Comparison of ENCODE assay signal across 15 cellular contexts in the genomic region with DNA sequence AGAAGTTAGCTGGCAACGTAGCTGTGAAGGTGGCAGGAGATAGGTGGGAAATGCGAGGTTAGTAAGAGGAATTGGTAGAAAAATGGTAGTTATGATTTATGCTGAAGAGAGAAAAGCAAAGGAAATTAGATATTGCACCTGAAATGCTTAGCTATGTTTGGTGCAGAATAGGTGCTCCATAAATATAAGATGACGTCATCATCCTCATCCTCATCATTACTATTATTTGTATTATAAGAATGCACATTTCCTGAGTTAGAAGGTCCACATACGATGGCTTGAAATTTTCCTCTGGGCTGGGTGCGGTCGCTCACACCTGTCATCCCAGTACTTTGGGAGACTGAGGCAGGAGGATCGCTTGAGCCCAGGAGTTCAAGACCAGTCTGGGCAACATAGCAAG. TPM values are rescaled to one million over a fixed set of nuclear protein-coding genes. Genes with fewer than 3 reads are reported as not detected.
A peak's percentile ranks its signal among the peaks of the same experiment; 100 is the strongest.
DNase-seq lines count a peak whose midpoint lies in the region; ATAC-seq, FAIRE-seq and TF ChIP-seq lines count a peak whose summit lies in the region.
"Had no signal": no experiment of that assay in that cellular context is flagged by ENCODE, and none has a peak within 500 bp of the region (broad histone marks: within the 10 kb centered on the region; RNA-seq: fewer than 3 reads in every experiment).

No MANE protein-coding gene starts in this region.

- no peaks in the 10 kb centered on the region for H3K4me1 Mint-ChIP-seq in chondrocyte (ENCODE audit: low read depth)

- TF ChIP-seq RAD21 in A549 (conservative IDR thresholded peaks at IDR 0.05 in 1 of 2, IDR thresholded peaks at IDR 0.05 in 1 of 2): no peak

- H3K4me1 ChIP-seq in A549 (no peaks in the 10 kb centered on the region), RWPE2 (ENCODE audit: insufficient read depth, poor library complexity, severe bottlenecking) (no peaks in the 10 kb centered on the region), spleen (peaks cover 0 to 15% (median 7%) of the 10 kb centered on the region in 6 donors)

- CTCF ChIA-PET in A549 (lab: Yijun Ruan, JAX): interaction anchor here (0.6 to 25.7 kb wide), 79 partner anchors 12 to 821 kb away, joined by 3 to 872 read pairs (median 7); a partner anchor contains a TSS

- H3K9me3 ChIP-seq in A549 (no peaks in the 10 kb centered on the region), RWPE2 (ENCODE audit: severe bottlenecking) (no peaks in the 10 kb centered on the region), spleen (no peaks in the 10 kb centered on the region)

- POLR2A ChIA-PET in A549 (lab: Yijun Ruan, JAX): interaction anchor here (0.7 to 1.1 kb wide), 2 partner anchors 99 to 137 kb away, joined by 3 read pairs; no protein-coding TSS in a partner anchor

- H3K27ac ChIP-seq in A549 (no peak overlapping the region), RWPE2 (ENCODE audit: poor library complexity, severe bottlenecking) (no peak overlapping the region), spleen (no peak overlapping the region)
- H3K27ac ChIP-seq: GM23248 had no signal

- TF ChIP-seq CTCF in A549 (IDR thresholded peaks at IDR 0.05) (no peak), RWPE2 (IDR thresholded peaks at IDR 0.05; ENCODE audit: poor library complexity, severe bottlenecking) (no peak), chondrocyte (IDR thresholded peaks at IDR 0.05) (no peak), spleen (IDR thresholded peaks at IDR 0.05 in 8 of 11, conservative IDR thresholded peaks at IDR 0.05 in 3 of 11) (no peak)

- peaks cover 47% of the 10 kb centered on the region for H3K27me3 Mint-ChIP-seq in chondrocyte (ENCODE audit: low read depth)

- H3K4me2 ChIP-seq in A549: no peak overlapping the region

- no peaks in the 10 kb centered on the region for H3K36me3 Mint-ChIP-seq in chondrocyte (ENCODE audit: low read depth)
- H3K36me3 Mint-ChIP-seq: CD4-positive, alpha-beta memory T cell had no signal

- H3K27ac Mint-ChIP-seq in chondrocyte (ENCODE audit: unreplicated experiment): no peak overlapping the region
- H3K27ac Mint-ChIP-seq: CD4-positive, alpha-beta memory T cell had no signal

- FAIRE-seq in A549 (lab: Jason Lieb, UNC): no peak

- no peak overlapping the region for H3K4me3 Mint-ChIP-seq in chondrocyte (ENCODE audit: unreplicated experiment)
- H3K4me3 Mint-ChIP-seq: CD4-positive, alpha-beta memory T cell had no signal

- no peaks in the 10 kb centered on the region for H3K9me3 Mint-ChIP-seq in chondrocyte (ENCODE audit: low read depth)
- H3K9me3 Mint-ChIP-seq: CD4-positive, alpha-beta memory T cell had no signal

- ATAC-seq in A549 (no peak), RWPE2 (ENCODE audit: low read depth) (no peak), HG03571 (IDR thresholded peaks at IDR 0.05; ENCODE audit: unreplicated experiment) (no peak)

- TF ChIP-seq EP300 in A549 (IDR thresholded peaks at IDR 0.05): no peak

- no peak for DNase-seq in A549 (ENCODE audit: low read depth in 1 of 2, low spot score in 1 of 2)
- DNase-seq in RWPE2 (ENCODE audit: low spot score): peak; percentile 9
- peak; percentile 10 for DNase-seq in chondrocyte (ENCODE audit: low spot score)
- DNase-seq in spleen: peak; percentile 18
- DNase-seq in cerebellum (ENCODE audit: low spot score): no peak
- no peak for DNase-seq in amniotic stem cell (lab: John Stamatoyannopoulos, UW)
- DNase-seq: GF-D8 had no signal

- WGBS in A549 (ENCODE audit: missing lambda C conversion rate): 39% methylated on average over 7 of the region's 7 CpGs
- 81 to 87% (median 85%) methylated on average over 7 of the region's 7 CpGs for WGBS in spleen, 5 donors

- H3K36me3 ChIP-seq in RWPE2 (ENCODE audit: low read depth) (no peaks in the 10 kb centered on the region), spleen (no peaks in the 10 kb centered on the region)

- H3K4me3 ChIP-seq in A549 (no peak overlapping the region), RWPE2 (ENCODE audit: severe bottlenecking) (no peak overlapping the region), spleen (no peak overlapping the region)
- H3K4me3 ChIP-seq: GM23248 had no signal

- no peak for TF ChIP-seq POLR2A in A549 (IDR thresholded peaks at IDR 0.05; ENCODE audit: low read length)
- TF ChIP-seq POLR2A in spleen (IDR thresholded peaks at IDR 0.05): no peak

- H3K27me3 ChIP-seq in RWPE2 (ENCODE audit: insufficient read depth, poor library complexity, severe bottlenecking) (no peaks in the 10 kb centered on the region), spleen (replicated peaks in 1 of 7) (peaks cover 0 to 84% (median 21%) of the 10 kb centered on the region in 7 donors)

- intact Hi-C loops in spleen (cut with DNase I; ENCODE audit: low total_unique reads): loop anchor here (2.0 to 10.0 kb wide), 2 partner anchors 139 to 259 kb away; no protein-coding TSS in a partner anchor

TF ChIP-seq in A549, 52 proteins besides CTCF, POLR2A, EP300 and RAD21:
- TF ChIP-seq FOSL2 (IDR thresholded peaks at IDR 0.05): no peak
- peak; percentile 74 for TF ChIP-seq FOSL2 (CRISPR knock-in tag; IDR thresholded peaks at IDR 0.05)
- no peak for TF ChIP-seq NR3C1 (IDR thresholded peaks at IDR 0.05)
TF ChIP-seq in A549: peak in this region for 1.

RNA-seq across cellular contexts. Expression of a gene that starts 39.5 kb away (rescaled TPM):
- polyA plus RNA-seq in A549 (2011; rRNA removed): 0.03 TPM in 1 of 2 replicates, not detected in the other
- polyA plus RNA-seq in A549 (2012; cell fraction: cytosol; rRNA removed): 0.01 TPM in 2 replicates
- polyA plus RNA-seq in A549 (2012; cell fraction: nucleus; rRNA removed): 0.01 and 0.02 TPM in 2 replicates
- polyA plus RNA-seq in A549 (2017; fragmentation: RNase III; extraction: RNeasy Plus Mini Kit Qiagen cat#74134 plus additional on column Dnase treatment): 0.03 to 0.04 TPM (median 0.03 TPM) in 3 replicates
- polyA minus RNA-seq in A549 (2011; rRNA and poly(A)+ RNA removed): not detected in 2 replicates
- 0.12 TPM in 1 of 3 replicates, not detected in the others for total RNA-seq in chondrocyte
- total RNA-seq in spleen: not detected
- polyA plus RNA-seq in spleen: under 1 TPM in 2 of 3 donors, not detected in 1; 0.03 to 0.06 TPM
- total RNA-seq in cerebellum: 0.09 TPM
- total RNA-seq: A673; Calu3; CD4-positive, alpha-beta memory T cell; G401; GM23248 had no signal
- polyA plus RNA-seq: BJ; CD4-positive, alpha-beta memory T cell; GM23248 had no signal

RNA-seq across cellular contexts. Expression of a gene that starts 46.5 kb away (rescaled TPM):
- polyA plus RNA-seq in A549 (2011; rRNA removed) (not detected in 2 replicates), A549 (2017; fragmentation: RNase III; extraction: RNeasy Plus Mini Kit Qiagen cat#74134 plus additional on column Dnase treatment) (not detected in 3 replicates), spleen (under 1 TPM in 2 of 3 donors, not detected in 1; 0.02 to 0.09 TPM)
- not detected in 2 replicates for polyA plus RNA-seq in A549 (2012; cell fraction: cytosol; rRNA removed)
- polyA plus RNA-seq in A549 (2012; cell fraction: nucleus; rRNA removed): 0.02 TPM in 1 of 2 replicates, not detected in the other
- not detected in 2 replicates for polyA minus RNA-seq in A549 (2011; rRNA and poly(A)+ RNA removed)
- total RNA-seq in chondrocyte (0.19 TPM in 1 of 3 replicates, not detected in the others), spleen (under 1 TPM in 2 of 7 donors, not detected in 5; 0.20 to 0.32 TPM), cerebellum (0.27 TPM)
- total RNA-seq: A673, Calu3, Daoy, G401, GM23248 had no signal
- polyA plus RNA-seq: CD4-positive, alpha-beta memory T cell had no signal

Comparison
In these comparisons a context has a peak if more than half of its experiments do, and no peak if none do; other contexts are left out.
1. DNase-seq: peak in RWPE2 (single experiment), chondrocyte (single experiment) and spleen (single experiment); none in A549 (0 of 2), cerebellum (single experiment) and amniotic stem cell (single experiment).